19 cellular contexts compared by ENCODE assay signal in the genomic region with DNA sequence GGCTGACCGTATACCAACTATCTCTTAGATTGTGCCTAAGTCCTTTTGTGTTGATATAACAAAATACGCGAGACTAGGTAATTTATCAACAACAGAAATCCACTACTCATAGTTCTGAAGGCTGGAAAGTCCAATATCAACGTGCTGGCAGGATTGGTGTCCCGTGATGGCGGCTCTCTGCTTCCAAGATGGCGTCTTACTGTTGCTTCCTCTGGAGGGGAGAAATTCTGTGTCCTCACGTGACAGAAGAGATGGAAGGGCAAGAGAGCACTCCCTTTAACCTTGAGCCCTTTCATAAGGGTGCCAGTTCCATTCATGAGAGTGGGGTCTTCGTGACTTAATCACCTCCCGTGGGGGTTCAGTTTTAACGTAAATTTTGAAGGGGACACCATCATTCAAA.
"Had no signal": no experiment of that assay in that cellular context is flagged by ENCODE, and none has a peak within 500 bp of the region (broad histone marks: within the 10 kb centered on the region; RNA-seq: fewer than 3 reads in every experiment).

No MANE protein-coding gene starts in this region.

- H3K4me3 ChIP-seq: colonic mucosa, left ventricle myocardium inferior, prostate gland, right lobe of liver, SK-N-MC, stomach had no signal

- H3K4me1 ChIP-seq: colonic mucosa, prostate gland, right lobe of liver had no signal

- H3K9me3 ChIP-seq: colonic mucosa, left ventricle myocardium inferior, prostate gland, right lobe of liver, stomach had no signal

- H3K27me3 ChIP-seq: colonic mucosa, right lobe of liver, stomach had no signal

- ATAC-seq: activated CD8-positive, alpha-beta T cell treated with anti-CD3 and anti-CD28 coated beads, Interleukin-2, amount 10 ng/mL, durations not matched to agents 7 days and 5 days; natural killer cell; right lobe of liver; stimulated activated effector memory CD8-positive, alpha-beta T cell treated with anti-CD3 and anti-CD28 coated beads, Interleukin-12 subunit alpha, Interleukin-12 subunit beta, amount 100 ng/mL, for 72 hours had no signal

- FAIRE-seq: urothelium cell line had no signal

- H3K36me3 ChIP-seq: colonic mucosa, left ventricle myocardium inferior, prostate gland, right lobe of liver, stomach had no signal

- DNase-seq: activated CD4-positive, alpha-beta T cell treated with anti-CD3 and anti-CD28 coated beads, Interleukin-2, amount 10 ng/mL, durations not matched to agents 7 days and 5 days; activated CD4-positive, CD25-positive, alpha-beta regulatory T cell; activated CD8-positive, alpha-beta T cell treated with anti-CD3 and anti-CD28 coated beads, Interleukin-2, amount 10 ng/mL, durations not matched to agents 7 days and 5 days; activated naive CD4-positive, alpha-beta T cell treated with anti-CD3 and anti-CD28 coated beads for 36 hours; activated T-cell treated with anti-CD3 and anti-CD28 coated beads, Interleukin-2, amount 50 U/mL, for 24 hours; central memory CD4-positive, alpha-beta T cell; colonic mucosa; foreskin melanocyte; head of caudate nucleus; left ventricle myocardium inferior; natural killer cell; right lobe of liver; stimulated activated CD4-positive, alpha-beta T cell treated with anti-CD3 and anti-CD28 coated beads, Interleukin-4, amount 100 ng/mL, for 24 hours; stomach; T1000 had no signal

- H3K27ac ChIP-seq: colonic mucosa, left ventricle myocardium inferior, prostate gland, right lobe of liver, SK-N-MC had no signal
